ENCODE assay signal across 8 cellular contexts in genomic region chr17:81512560-81512983, GRCh38. TPM values are rescaled to one million over a fixed set of nuclear protein-coding genes. Genes with fewer than 3 reads are reported as not detected.
DNase-seq lines count a peak whose midpoint lies in the region; ATAC-seq and TF ChIP-seq lines count a peak whose summit lies in the region.

ACTG1 (minus strand) TSS chr17:81512799; CDS start chr17:81512354, 445 bp downstream.

- TF ChIP-seq CTCF in WERI-Rb-1 (IDR thresholded peaks at IDR 0.05; ENCODE audit: low read depth, low read length) = no peak

- in situ Hi-C loops in T47D (cut with HindIII; ENCODE audit: low pct_unique_long_range_greater_than_20kb, low sequenced_read_pairs) = no loop called here

- H3K4me3 ChIP-seq in WERI-Rb-1 (ENCODE audit: low read depth, low read length) (peak within 1 kb of the TSS; percentile 83), iPS-20b (ENCODE audit: low read length) (peak within 1 kb of the TSS; percentile 97), skeletal muscle tissue (ENCODE audit: low read length in 3 of 3) (peak within 1 kb of the TSS; percentile 92 to 97 (median 94))

- H3K9me3 ChIP-seq in WERI-Rb-1 (ENCODE audit: severe bottlenecking) = peaks cover 2% of the 10 kb centered on the region
- H3K9me3 ChIP-seq in iPS-20b (ENCODE audit: insufficient read depth, low read depth, low read length) = peaks cover 10% of the 10 kb centered on the region; the same call in 1 of the 2 replicates
- H3K9me3 ChIP-seq in skeletal muscle tissue (ENCODE audit: control insufficient read depth in 3 of 3, low read length in 3 of 3) = peaks cover 0 to 2% (median 0%) of the 10 kb centered on the region in 3 donors

- TF ChIP-seq POLR2A in GM15510 (IDR thresholded peaks at IDR 0.05; ENCODE audit: borderline replicate concordance, extremely low read depth, insufficient read length) = peak; percentile 100

- DNase-seq in NCI-H2227 (lab: John Stamatoyannopoulos, UW; ENCODE audit: unreplicated experiment) (peak; percentile 95), WERI-Rb-1 (peak; percentile 97), T47D (ENCODE audit: low read depth in 1 of 2, low spot score in 1 of 2) (peak; percentile 96 to 97), cortex of kidney (lab: John Stamatoyannopoulos, UW) (no peak)

- H3K36me3 ChIP-seq in WERI-Rb-1 = peaks cover 45% of the 10 kb centered on the region
- H3K36me3 ChIP-seq in iPS-20b (ENCODE audit: insufficient read depth, low read depth, low read length) = peaks cover 36% of the 10 kb centered on the region
- H3K36me3 ChIP-seq in skeletal muscle tissue (ENCODE audit: control insufficient read depth in 3 of 3, insufficient read depth in 3 of 3, low read length in 3 of 3) = peaks cover 33 to 38% (median 35%) of the 10 kb centered on the region in 3 donors

- H3K27ac ChIP-seq in WERI-Rb-1 (peak within 1 kb of the TSS; percentile 95), iPS-20b (ENCODE audit: low read length) (peak within 1 kb of the TSS; percentile 75), skeletal muscle tissue (ENCODE audit: low read depth, low read length) (peak within 1 kb of the TSS; percentile 99)

- H3K4me1 ChIP-seq in iPS-20b (ENCODE audit: insufficient read depth, low read length) = peaks cover 7% of the 10 kb centered on the region; the same call in 1 of the 2 replicates
- H3K4me1 ChIP-seq in skeletal muscle tissue (ENCODE audit: control insufficient read depth in 3 of 3, insufficient read depth in 3 of 3, low read length in 3 of 3) = peaks cover 37 to 62% (median 43%) of the 10 kb centered on the region in 3 donors

- H3K27me3 ChIP-seq in WERI-Rb-1 (ENCODE audit: insufficient read depth, low read depth, severe bottlenecking) = no peaks in the 10 kb centered on the region
- peaks cover 15% of the 10 kb centered on the region; the same call in 1 of the 2 replicates for H3K27me3 ChIP-seq in iPS-20b (ENCODE audit: insufficient read depth, low read length)
- H3K27me3 ChIP-seq in skeletal muscle tissue (ENCODE audit: control insufficient read depth in 3 of 3, insufficient read depth in 3 of 3, low read length in 3 of 3) = no peaks in the 10 kb centered on the region

- peak within 1 kb of the TSS; percentile 93 for H3K9ac ChIP-seq in iPS-20b (ENCODE audit: low read depth, low read length)
- peak within 1 kb of the TSS; percentile 91 to 97 (median 94) for H3K9ac ChIP-seq in skeletal muscle tissue (ENCODE audit: low read depth in 1 of 3, low read length in 3 of 3)

- ATAC-seq in HG03066 (IDR thresholded peaks at IDR 0.05; ENCODE audit: low read depth, unreplicated experiment) = peak; percentile 36

RNA-seq across cellular contexts. Expression of gene ACTG1, which starts in this region (rescaled TPM):
- total RNA-seq in skeletal muscle tissue = 1,613 TPM
